In the genomic region with DNA sequence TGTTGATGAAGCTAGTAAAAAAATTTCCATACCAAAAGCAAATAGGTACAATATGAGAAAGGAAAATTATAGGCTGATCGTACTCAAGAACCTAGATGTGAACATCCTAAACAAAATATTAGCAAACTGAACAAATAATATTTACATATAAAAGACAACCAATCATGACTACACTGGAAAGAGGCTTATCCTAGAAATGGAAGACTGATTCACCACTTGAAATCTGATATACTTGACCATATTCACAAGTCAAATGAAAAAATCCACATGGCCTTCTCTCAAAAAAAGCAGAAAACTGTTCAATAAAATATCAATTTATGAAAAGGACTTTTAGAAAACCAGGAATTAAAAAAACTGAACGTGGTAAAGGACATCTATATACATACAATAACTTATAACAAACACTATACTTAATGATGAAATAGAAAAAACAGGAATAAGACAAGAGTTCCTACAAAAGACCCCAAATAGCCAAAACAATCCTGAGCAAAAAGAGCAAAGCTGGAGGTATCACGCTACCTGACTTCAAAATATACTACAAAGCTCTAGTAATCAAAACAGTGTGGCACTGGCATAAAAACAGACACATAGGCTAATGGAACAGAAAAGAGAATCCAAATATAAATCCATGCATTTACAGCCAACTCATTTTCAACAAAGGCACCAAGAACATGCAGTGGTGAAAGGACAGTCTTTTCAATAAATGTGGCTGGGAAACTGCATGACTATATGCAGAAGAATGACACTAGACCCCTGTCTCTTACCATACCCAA, we compare ENCODE assay signal across 3 cellular contexts.
TF ChIP-seq lines count a peak whose summit lies in the region.

No MANE protein-coding gene starts in this region.

TF ChIP-seq in A549, 52 proteins besides CTCF, POLR2A, EP300 and RAD21:
- no peak for TF ChIP-seq FOSL2 (IDR thresholded peaks at IDR 0.05)
- TF ChIP-seq FOSL2 (CRISPR knock-in tag; IDR thresholded peaks at IDR 0.05) = no peak
- 0 out of 2 replicates have a peak, but pooled peaks have one; percentile 57 for TF ChIP-seq HDAC2 (IDR thresholded peaks at IDR 0.05)
- 0 out of 2 replicates have a peak, but pooled peaks have one; percentile 53 for TF ChIP-seq KDM1A (IDR thresholded peaks at IDR 0.05; ENCODE audit: low read depth)

TF ChIP-seq in IMR-90, 13 proteins besides CTCF, POLR2A, EP300 and RAD21:
- TF ChIP-seq MAFK (IDR thresholded peaks at IDR 0.05; ENCODE audit: low read depth, low read length) = no peak
TF ChIP-seq in IMR-90: peak in this region for 0.

TF ChIP-seq in WTC11, 78 proteins besides CTCF, POLR2A, EP300 and RAD21:
- TF ChIP-seq GTF2I (CRISPR knock-in tag; conservative IDR thresholded peaks at IDR 0.05) (peak; percentile 89), SP1 (CRISPR knock-in tag; conservative IDR thresholded peaks at IDR 0.05) (no peak)
